ENCODE assay signal across 5 cellular contexts in genomic region chr15:79915776-79916374, GRCh38. TPM values are rescaled to one million over a fixed set of nuclear protein-coding genes. Genes with fewer than 3 reads are reported as not detected.
"Had no signal": no experiment of that assay in that cellular context is flagged by ENCODE, and none has a peak within 500 bp of the region (broad histone marks: within the 10 kb centered on the region; RNA-seq: fewer than 3 reads in every experiment).

No MANE protein-coding gene starts in this region.

RNA-seq across cellular contexts. Expression of gene BCL2A1, which starts 55.1 kb away (rescaled TPM):
- total RNA-seq: endothelial cell of umbilical vein, foreskin keratinocyte, kidney epithelial cell, lung microvascular endothelial cell, osteocyte had no signal
- polyA plus RNA-seq: endothelial cell of umbilical vein, foreskin keratinocyte had no signal
